Comparison of ENCODE assay signal across 14 cellular contexts in the genomic region with DNA sequence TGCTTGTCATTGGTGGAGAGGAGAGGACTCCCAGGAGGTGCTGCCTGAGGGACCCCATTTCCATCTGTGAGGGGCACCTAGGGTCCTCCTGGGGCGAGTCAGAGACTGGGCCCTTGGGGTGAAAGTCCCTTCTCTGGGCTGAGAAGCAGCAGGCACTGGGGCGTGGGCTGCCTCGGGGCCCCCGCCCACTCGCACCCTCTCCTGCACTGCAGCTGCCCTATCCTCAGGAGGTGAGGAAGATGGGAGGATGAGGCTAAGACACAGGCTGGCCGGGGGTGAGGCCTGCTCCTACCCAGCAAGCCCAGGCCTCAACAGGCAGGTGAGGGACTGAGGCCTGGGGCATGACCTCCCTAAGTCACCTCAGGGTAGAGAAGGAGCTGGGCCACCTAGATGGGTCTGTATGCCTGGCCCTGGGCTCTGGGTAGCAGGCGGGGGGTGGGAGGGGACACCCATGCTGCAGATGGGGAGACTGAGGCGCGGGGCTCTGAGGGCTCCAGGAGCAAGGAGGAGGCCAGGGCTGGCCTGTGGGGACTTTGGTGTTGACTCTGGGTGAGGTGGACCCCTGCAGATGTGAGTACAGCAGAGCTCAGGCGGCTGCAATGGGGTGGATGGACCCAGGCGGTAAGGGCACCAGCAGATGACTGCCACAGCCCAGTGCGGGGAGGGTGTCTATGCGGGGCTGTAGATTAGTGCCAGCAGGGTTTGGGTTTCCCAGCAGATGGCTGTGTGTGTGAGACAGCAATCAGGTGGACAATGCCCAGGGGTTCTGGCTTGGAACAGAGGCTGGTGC.
"Had no signal": no experiment of that assay in that cellular context is flagged by ENCODE, and none has a peak within 500 bp of the region (broad histone marks: within the 10 kb centered on the region; RNA-seq: fewer than 3 reads in every experiment).

No MANE protein-coding gene starts in this region.

- H3K4me3 ChIP-seq: esophagus squamous epithelium, lung, pancreas, tibial nerve had no signal

- H3K36me3 ChIP-seq: esophagus squamous epithelium, pancreas, tibial nerve had no signal

- H3K9me3 Mint-ChIP-seq: activated T-cell treated with anti-CD3 and anti-CD28 coated beads, Interleukin-2, amount 50 U/mL, for 4 hours had no signal

- ATAC-seq: activated naive CD8-positive, alpha-beta T cell treated with anti-CD3 and anti-CD28 coated beads, Interleukin-2, amount 50 U/mL, for 24 hours; activated T-cell treated with anti-CD3 and anti-CD28 coated beads, Interleukin-2, amount 50 U/mL, for 4 hours; left colon; pancreas; T-helper 17 cell had no signal

- H3K9me3 ChIP-seq: esophagus squamous epithelium, pancreas, tibial nerve had no signal

- H3K4me1 ChIP-seq: pancreas had no signal

- H3K27me3 ChIP-seq: pancreas, tibial nerve had no signal

- H3K4me3 Mint-ChIP-seq: activated naive CD8-positive, alpha-beta T cell treated with anti-CD3 and anti-CD28 coated beads, Interleukin-2, amount 50 U/mL, for 24 hours; activated T-cell treated with anti-CD3 and anti-CD28 coated beads, Interleukin-2, amount 50 U/mL, for 4 hours; T-helper 17 cell had no signal

- H3K27ac Mint-ChIP-seq: T-helper 17 cell had no signal

- H3K27ac ChIP-seq: esophagus squamous epithelium, tibial nerve had no signal

- DNase-seq: activated CD4-positive, alpha-beta T cell treated with anti-CD3 and anti-CD28 coated beads, Interleukin-2, amount 50 U/mL, for 1 hour; activated CD4-positive, CD25-positive, alpha-beta regulatory T cell; activated naive CD8-positive, alpha-beta T cell treated with anti-CD3 and anti-CD28 coated beads, Interleukin-2, amount 50 U/mL, for 24 hours; activated T-cell treated with anti-CD3 and anti-CD28 coated beads, Interleukin-2, amount 50 U/mL, for 4 hours; esophagus squamous epithelium; foreskin fibroblast; left colon; naive B cell; stimulated activated CD4-positive, alpha-beta T cell treated with anti-CD3 and anti-CD28 coated beads, Interleukin-15, amount 100 ng/mL, for 24 hours; stimulated activated CD4-positive, alpha-beta T cell treated with anti-CD3 and anti-CD28 coated beads, Interleukin-4, amount 100 ng/mL, for 4 hours; T-helper 17 cell had no signal
